ENCODE assay signal across 1 cellular context in the genomic region with DNA sequence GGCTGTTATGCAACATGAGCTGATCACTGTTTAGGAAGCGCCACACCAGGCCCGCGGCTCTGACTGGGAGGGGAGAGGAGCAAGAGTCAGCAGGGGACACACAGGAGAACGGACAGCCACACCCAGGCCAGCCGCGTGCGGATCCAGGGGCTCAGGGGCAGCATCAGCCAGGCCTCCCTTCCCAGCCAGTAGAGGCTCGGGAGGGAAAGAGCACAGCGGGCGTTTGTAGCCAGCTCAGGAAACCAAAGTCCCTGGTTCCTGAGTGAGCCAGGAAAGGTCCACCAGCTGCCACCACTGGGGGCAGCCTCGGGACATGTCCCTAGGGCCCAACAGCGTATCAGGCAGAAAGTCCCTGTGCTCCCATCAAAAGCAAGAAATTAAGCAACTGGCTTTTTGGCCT.
TF ChIP-seq lines count a peak whose summit lies in the region.

No MANE protein-coding gene starts in this region.

TF ChIP-seq in GM23338, 12 proteins besides CTCF, POLR2A, EP300 and RAD21 (continued from another document):
- TF ChIP-seq, protein P1, sequence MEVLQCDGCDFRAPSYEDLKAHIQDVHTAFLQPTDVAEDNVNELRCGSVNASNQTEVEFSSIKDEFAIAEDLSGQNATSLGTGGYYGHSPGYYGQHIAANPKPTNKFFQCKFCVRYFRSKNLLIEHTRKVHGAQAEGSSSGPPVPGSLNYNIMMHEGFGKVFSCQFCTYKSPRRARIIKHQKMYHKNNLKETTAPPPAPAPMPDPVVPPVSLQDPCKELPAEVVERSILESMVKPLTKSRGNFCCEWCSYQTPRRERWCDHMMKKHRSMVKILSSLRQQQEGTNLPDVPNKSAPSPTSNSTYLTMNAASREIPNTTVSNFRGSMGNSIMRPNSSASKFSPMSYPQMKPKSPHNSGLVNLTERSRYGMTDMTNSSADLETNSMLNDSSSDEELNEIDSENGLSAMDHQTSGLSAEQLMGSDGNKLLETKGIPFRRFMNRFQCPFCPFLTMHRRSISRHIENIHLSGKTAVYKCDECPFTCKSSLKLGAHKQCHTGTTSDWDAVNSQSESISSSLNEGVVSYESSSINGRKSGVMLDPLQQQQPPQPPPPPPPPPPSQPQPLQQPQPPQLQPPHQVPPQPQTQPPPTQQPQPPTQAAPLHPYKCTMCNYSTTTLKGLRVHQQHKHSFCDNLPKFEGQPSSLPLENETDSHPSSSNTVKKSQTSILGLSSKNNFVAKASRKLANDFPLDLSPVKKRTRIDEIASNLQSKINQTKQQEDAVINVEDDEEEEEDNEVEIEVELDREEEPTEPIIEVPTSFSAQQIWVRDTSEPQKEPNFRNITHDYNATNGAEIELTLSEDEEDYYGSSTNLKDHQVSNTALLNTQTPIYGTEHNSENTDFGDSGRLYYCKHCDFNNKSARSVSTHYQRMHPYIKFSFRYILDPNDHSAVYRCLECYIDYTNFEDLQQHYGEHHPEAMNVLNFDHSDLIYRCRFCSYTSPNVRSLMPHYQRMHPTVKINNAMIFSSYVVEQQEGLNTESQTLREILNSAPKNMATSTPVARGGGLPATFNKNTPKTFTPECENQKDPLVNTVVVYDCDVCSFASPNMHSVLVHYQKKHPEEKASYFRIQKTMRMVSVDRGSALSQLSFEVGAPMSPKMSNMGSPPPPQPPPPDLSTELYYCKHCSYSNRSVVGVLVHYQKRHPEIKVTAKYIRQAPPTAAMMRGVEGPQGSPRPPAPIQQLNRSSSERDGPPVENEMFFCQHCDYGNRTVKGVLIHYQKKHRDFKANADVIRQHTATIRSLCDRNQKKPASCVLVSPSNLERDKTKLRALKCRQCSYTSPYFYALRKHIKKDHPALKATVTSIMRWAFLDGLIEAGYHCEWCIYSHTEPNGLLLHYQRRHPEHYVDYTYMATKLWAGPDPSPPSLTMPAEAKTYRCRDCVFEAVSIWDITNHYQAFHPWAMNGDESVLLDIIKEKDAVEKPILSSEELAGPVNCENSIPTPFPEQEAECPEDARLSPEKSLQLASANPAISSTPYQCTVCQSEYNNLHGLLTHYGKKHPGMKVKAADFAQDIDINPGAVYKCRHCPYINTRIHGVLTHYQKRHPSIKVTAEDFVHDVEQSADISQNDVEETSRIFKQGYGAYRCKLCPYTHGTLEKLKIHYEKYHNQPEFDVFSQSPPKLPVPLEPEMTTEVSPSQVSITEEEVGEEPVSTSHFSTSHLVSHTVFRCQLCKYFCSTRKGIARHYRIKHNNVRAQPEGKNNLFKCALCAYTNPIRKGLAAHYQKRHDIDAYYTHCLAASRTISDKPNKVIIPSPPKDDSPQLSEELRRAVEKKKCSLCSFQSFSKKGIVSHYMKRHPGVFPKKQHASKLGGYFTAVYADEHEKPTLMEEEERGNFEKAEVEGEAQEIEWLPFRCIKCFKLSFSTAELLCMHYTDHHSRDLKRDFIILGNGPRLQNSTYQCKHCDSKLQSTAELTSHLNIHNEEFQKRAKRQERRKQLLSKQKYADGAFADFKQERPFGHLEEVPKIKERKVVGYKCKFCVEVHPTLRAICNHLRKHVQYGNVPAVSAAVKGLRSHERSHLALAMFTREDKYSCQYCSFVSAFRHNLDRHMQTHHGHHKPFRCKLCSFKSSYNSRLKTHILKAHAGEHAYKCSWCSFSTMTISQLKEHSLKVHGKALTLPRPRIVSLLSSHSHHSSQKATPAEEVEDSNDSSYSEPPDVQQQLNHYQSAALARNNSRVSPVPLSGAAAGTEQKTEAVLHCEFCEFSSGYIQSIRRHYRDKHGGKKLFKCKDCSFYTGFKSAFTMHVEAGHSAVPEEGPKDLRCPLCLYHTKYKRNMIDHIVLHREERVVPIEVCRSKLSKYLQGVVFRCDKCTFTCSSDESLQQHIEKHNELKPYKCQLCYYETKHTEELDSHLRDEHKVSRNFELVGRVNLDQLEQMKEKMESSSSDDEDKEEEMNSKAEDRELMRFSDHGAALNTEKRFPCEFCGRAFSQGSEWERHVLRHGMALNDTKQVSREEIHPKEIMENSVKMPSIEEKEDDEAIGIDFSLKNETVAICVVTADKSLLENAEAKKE (CRISPR knock-in tag; IDR thresholded peaks at IDR 0.05), result no peak
- no peak for TF ChIP-seq EZH2phosphoT487 (IDR thresholded peaks at IDR 0.05; ENCODE audit: unreplicated experiment)
